In genomic region chr20:21309678-21310467, GRCh38 we compare ENCODE assay signal across 21 cellular contexts. TPM values are rescaled to one million over a fixed set of nuclear protein-coding genes. Genes with fewer than 3 reads are reported as not detected.
DNase-seq lines count a peak whose midpoint lies in the region; ATAC-seq and TF ChIP-seq lines count a peak whose summit lies in the region.
"Had no signal": no experiment of that assay in that cellular context is flagged by ENCODE, and none has a peak within 500 bp of the region (broad histone marks: within the 10 kb centered on the region; RNA-seq: fewer than 3 reads in every experiment).

No MANE protein-coding gene starts in this region.

- no peak overlapping the region for H3K4me3 ChIP-seq in SU-DHL-6 (ENCODE audit: insufficient read depth, low read length, poor library complexity, severe bottlenecking)
- H3K4me3 ChIP-seq: lower lobe of right lung, SJSA1 had no signal

- no peak overlapping the region for H3K27ac Mint-ChIP-seq in stimulated activated naive CD8-positive, alpha-beta T cell treated with anti-CD3 and anti-CD28 coated beads, Interleukin-15, Interleukin-2, amounts not matched to agents 100 ng/mL and 50 ng/mL, for 24 hours
- H3K27ac Mint-ChIP-seq in stimulated activated naive CD8-positive, alpha-beta T cell treated with anti-CD3 and anti-CD28 coated beads, Interleukin-15, amount 100 ng/mL, for 72 hours = peak overlapping the region in 1 of 2 donors; percentile 57
- H3K27ac Mint-ChIP-seq in glutamatergic neuron (ENCODE audit: unreplicated experiment) (no peak overlapping the region), osteocyte (ENCODE audit: unreplicated experiment) (no peak overlapping the region)

- H3K4me3 Mint-ChIP-seq in stimulated activated naive CD8-positive, alpha-beta T cell treated with anti-CD3 and anti-CD28 coated beads, Interleukin-15, Interleukin-2, amounts not matched to agents 100 ng/mL and 50 ng/mL, for 24 hours = peak overlapping the region; percentile 42
- peak overlapping the region in 1 of 2 donors; percentile 64 for H3K4me3 Mint-ChIP-seq in stimulated activated naive CD8-positive, alpha-beta T cell treated with anti-CD3 and anti-CD28 coated beads, Interleukin-15, amount 100 ng/mL, for 72 hours
- H3K4me3 Mint-ChIP-seq in glutamatergic neuron (ENCODE audit: unreplicated experiment) (peak overlapping the region; percentile 36), osteocyte (ENCODE audit: unreplicated experiment) (no peak overlapping the region)

- peaks cover 15% of the 10 kb centered on the region for H3K36me3 ChIP-seq in SU-DHL-6 (ENCODE audit: low read length)
- H3K36me3 ChIP-seq: lower lobe of right lung had no signal

- no peaks in the 10 kb centered on the region for H3K27me3 Mint-ChIP-seq in stimulated activated naive CD8-positive, alpha-beta T cell treated with anti-CD3 and anti-CD28 coated beads, Interleukin-15, Interleukin-2, amounts not matched to agents 100 ng/mL and 50 ng/mL, for 24 hours
- H3K27me3 Mint-ChIP-seq in stimulated activated naive CD8-positive, alpha-beta T cell treated with anti-CD3 and anti-CD28 coated beads, Interleukin-15, amount 100 ng/mL, for 72 hours = no peaks in the 10 kb centered on the region
- H3K27me3 Mint-ChIP-seq in glutamatergic neuron (ENCODE audit: unreplicated experiment) = no peaks in the 10 kb centered on the region
- H3K27me3 Mint-ChIP-seq in osteocyte (ENCODE audit: unreplicated experiment) = no peaks in the 10 kb centered on the region
- H3K27me3 Mint-ChIP-seq: naive B cell had no signal

- 0 out of 2 replicates have a peak, but pooled peaks cover 3% of the 10 kb centered on the region for H3K9me3 ChIP-seq in SU-DHL-6 (ENCODE audit: insufficient read depth, low read length)
- H3K9me3 ChIP-seq: lower lobe of right lung, SJSA1 had no signal

- TF ChIP-seq CTCF in SU-DHL-6 (IDR thresholded peaks at IDR 0.05; ENCODE audit: insufficient read depth, low read length, poor library complexity, severe bottlenecking) (no peak), glutamatergic neuron (IDR thresholded peaks at IDR 0.05; ENCODE audit: partially characterized antibody, unreplicated experiment) (no peak), osteocyte (IDR thresholded peaks at IDR 0.05) (no peak)

- no peaks in the 10 kb centered on the region for H3K27me3 ChIP-seq in SU-DHL-6 (ENCODE audit: low read length)
- H3K27me3 ChIP-seq: SJSA1 had no signal

- peak overlapping the region; percentile 16 for H3K4me2 ChIP-seq in SU-DHL-6 (ENCODE audit: low read depth, low read length, poor library complexity, severe bottlenecking)

- H3K9ac ChIP-seq in SU-DHL-6 (ENCODE audit: low read length) = no peak overlapping the region

- ATAC-seq in stimulated activated naive CD8-positive, alpha-beta T cell treated with anti-CD3 and anti-CD28 coated beads, Interleukin-15, amount 100 ng/mL, for 72 hours = no peak
- ATAC-seq in GM18517 (IDR thresholded peaks at IDR 0.05; ENCODE audit: unreplicated experiment) (no peak), HG02642 (IDR thresholded peaks at IDR 0.05; ENCODE audit: poor library complexity, unreplicated experiment) (no peak)
- ATAC-seq: lower lobe of right lung, PC-3, right cardiac atrium had no signal

- peaks cover 54% of the 10 kb centered on the region for H3K36me3 Mint-ChIP-seq in stimulated activated naive CD8-positive, alpha-beta T cell treated with anti-CD3 and anti-CD28 coated beads, Interleukin-15, Interleukin-2, amounts not matched to agents 100 ng/mL and 50 ng/mL, for 24 hours (ENCODE audit: low read depth)
- H3K36me3 Mint-ChIP-seq in glutamatergic neuron (ENCODE audit: unreplicated experiment) (no peaks in the 10 kb centered on the region), osteocyte (ENCODE audit: unreplicated experiment) (peaks cover 9% of the 10 kb centered on the region)

- no peak overlapping the region for H3K27ac ChIP-seq in SU-DHL-6 (ENCODE audit: low read depth, low read length)
- H3K27ac ChIP-seq: lower lobe of right lung, SJSA1 had no signal

- no peaks in the 10 kb centered on the region; the same call in 1 of the 2 replicates for H3F3A ChIP-seq in SU-DHL-6 (ENCODE audit: insufficient read depth)

- no peaks in the 10 kb centered on the region for H3K9me3 Mint-ChIP-seq in stimulated activated naive CD8-positive, alpha-beta T cell treated with anti-CD3 and anti-CD28 coated beads, Interleukin-15, Interleukin-2, amounts not matched to agents 100 ng/mL and 50 ng/mL, for 24 hours
- H3K9me3 Mint-ChIP-seq in stimulated activated naive CD8-positive, alpha-beta T cell treated with anti-CD3 and anti-CD28 coated beads, Interleukin-15, amount 100 ng/mL, for 72 hours = no peaks in the 10 kb centered on the region
- H3K9me3 Mint-ChIP-seq in glutamatergic neuron (ENCODE audit: unreplicated experiment) = no peaks in the 10 kb centered on the region
- H3K9me3 Mint-ChIP-seq in osteocyte (ENCODE audit: unreplicated experiment) = no peaks in the 10 kb centered on the region
- H3K9me3 Mint-ChIP-seq: immature natural killer cell had no signal

- peaks cover 75% of the 10 kb centered on the region for H3K79me2 ChIP-seq in SU-DHL-6 (ENCODE audit: insufficient read depth, low read length)

- no peak for DNase-seq in stimulated activated naive CD8-positive, alpha-beta T cell treated with anti-CD3 and anti-CD28 coated beads, Interleukin-15, amount 100 ng/mL, for 72 hours
- no peak for DNase-seq in glutamatergic neuron
- no peak for DNase-seq in osteocyte (ENCODE audit: extremely low spot score, unreplicated experiment)
- DNase-seq in dedifferentiated amniotic fluid mesenchymal stem cell (ENCODE audit: extremely low spot score) = no peak
- DNase-seq: activated CD4-positive, alpha-beta T cell treated with anti-CD3 and anti-CD28 coated beads, Interleukin-2, amount 50 U/mL, for 4 hours; aorta; DMS153; immature natural killer cell; lower lobe of right lung; naive B cell; NCI-H1092; NCI-H2107; NCI-H526; PC-3; right cardiac atrium; substantia nigra had no signal

- peaks cover 71% of the 10 kb centered on the region for H3K4me1 Mint-ChIP-seq in stimulated activated naive CD8-positive, alpha-beta T cell treated with anti-CD3 and anti-CD28 coated beads, Interleukin-15, Interleukin-2, amounts not matched to agents 100 ng/mL and 50 ng/mL, for 24 hours (ENCODE audit: low read depth)
- peaks cover 62% of the 10 kb centered on the region for H3K4me1 Mint-ChIP-seq in stimulated activated naive CD8-positive, alpha-beta T cell treated with anti-CD3 and anti-CD28 coated beads, Interleukin-15, amount 100 ng/mL, for 72 hours
- H3K4me1 Mint-ChIP-seq in glutamatergic neuron (ENCODE audit: low read depth, unreplicated experiment) (peaks cover 19% of the 10 kb centered on the region), osteocyte (ENCODE audit: unreplicated experiment) (peaks cover 38% of the 10 kb centered on the region)

- H3K9me2 ChIP-seq in SU-DHL-6 (replicated peaks; ENCODE audit: insufficient read depth, low read length) = no peaks in the 10 kb centered on the region

- H4K20me1 ChIP-seq in SU-DHL-6 (ENCODE audit: low read depth, low read length) = peaks cover 34% of the 10 kb centered on the region

- no peak overlapping the region for H2AFZ ChIP-seq in SU-DHL-6 (ENCODE audit: low read depth, low read length, severe bottlenecking)

RNA-seq across cellular contexts. Expression of gene XRN2, which starts 6.7 kb away (rescaled TPM):
- total RNA-seq in glutamatergic neuron (ENCODE audit: unreplicated experiment) (86.2 TPM), osteocyte (66.7 and 67.0 TPM in 2 replicates)
